ENCODE assay signal across 8 cellular contexts in genomic region chr17:45894022-45894784, GRCh38. TPM values are rescaled to one million over a fixed set of nuclear protein-coding genes. Genes with fewer than 3 reads are reported as not detected.
A peak's percentile ranks its signal among the peaks of the same experiment; 100 is the strongest.
DNase-seq lines count a peak whose midpoint lies in the region; ATAC-seq, FAIRE-seq and TF ChIP-seq lines count a peak whose summit lies in the region.

Gene MAPT (plus strand): TSS chr17:45894554. CDS start chr17:45962338, 67,784 bp downstream.

- FAIRE-seq in GM12892 (lab: Jason Lieb, UNC) = peak; percentile 87

- intact Hi-C loops in left lung (cut with DNase I) = no loop called here

- H3K27ac ChIP-seq in left lung = peak within 1 kb of the TSS in 1 of 2 donors; percentile 13

- DNase-seq in GM12892 (ENCODE audit: insufficient read length) = peak; percentile 96
- peak; percentile 87 to 95 for DNase-seq in NCI-H524 (lab: John Stamatoyannopoulos, UW)
- DNase-seq in activated CD4-positive, alpha-beta T cell treated with anti-CD3 and anti-CD28 coated beads, Interleukin-2, amount 50 U/mL, for 4 hours = peak; percentile 73 to 79
- peak; percentile 96 for DNase-seq in dermis blood vessel endothelial cell
- DNase-seq in left lung = peak; percentile 90 to 97
- peak; percentile 78 for DNase-seq in stimulated activated CD4-positive, alpha-beta T cell treated with anti-CD3 and anti-CD28 coated beads, Interleukin-1b, Interleukin-23, amount 100 ng/mL, for 48 hours
- DNase-seq in RKO (ENCODE audit: low spot score) = no peak

- H3K4me1 ChIP-seq in left lung = peaks cover 9 to 33% of the 10 kb centered on the region in 2 donors

- H3K36me3 ChIP-seq in left lung = no peaks in the 10 kb centered on the region

- peak within 1 kb of the TSS; percentile 59 to 65 for H3K4me3 ChIP-seq in left lung

- peak; percentile 93 to 96 for TF ChIP-seq CTCF in left lung (IDR thresholded peaks at IDR 0.05)

- ATAC-seq in HG03354 (IDR thresholded peaks at IDR 0.05; ENCODE audit: poor library complexity, severe bottlenecking, unreplicated experiment) = peak; percentile 62
- ATAC-seq in left lung = peak; percentile 99

- H3K9me3 ChIP-seq in left lung = no peaks in the 10 kb centered on the region

- H3K27me3 ChIP-seq in left lung = peaks cover 40 to 88% of the 10 kb centered on the region in 2 donors

- no peak for TF ChIP-seq POLR2A in GM12892 (IDR thresholded peaks at IDR 0.05; ENCODE audit: low read depth, low read length)

RNA-seq across cellular contexts. Expression of gene MAPT, which starts in this region (rescaled TPM):
- 0.13 TPM for polyA plus RNA-seq in GM12892 (2012; ENCODE audit: missing spikeins)
- total RNA-seq in dermis blood vessel endothelial cell (under 0.01 and 0.05 TPM in 2 replicates), left lung (1 to 10 TPM in 1 of 2 donors, under 1 TPM in 1; 0.99 to 1.9 TPM)

Comparison
In these comparisons a context has a peak if more than half of its experiments do, and no peak if none do; other contexts are left out.
1. Peak in DNase-seq in dermis blood vessel endothelial cell; RNA of the gene not detected or under 1 TPM.